In genomic region chr4:6598641-6599040, GRCh38 we compare ENCODE assay signal across 35 cellular contexts.
"Had no signal": no experiment of that assay in that cellular context is flagged by ENCODE, and none has a peak within 500 bp of the region (broad histone marks: within the 10 kb centered on the region; RNA-seq: fewer than 3 reads in every experiment).

No MANE protein-coding gene starts in this region.

- H3K9me3 ChIP-seq: adrenal gland, ascending aorta, esophagus muscularis mucosa, gastrocnemius medialis, heart left ventricle had no signal

- DNase-seq: activated CD4-positive, alpha-beta memory T cell treated with anti-CD3 and anti-CD28 coated beads for 36 hours; activated CD4-positive, alpha-beta T cell treated with anti-CD3 and anti-CD28 coated beads for 36 hours; activated CD4-positive, alpha-beta T cell treated with anti-CD3 and anti-CD28 coated beads, Interleukin-2, amount 10 ng/mL, durations not matched to agents 24 days and 14 days; activated CD4-positive, CD25-positive, alpha-beta regulatory T cell; activated CD4-positive, CD25-positive, alpha-beta regulatory T cell treated with anti-CD3 and anti-CD28 coated beads, Interleukin-2, amount 50 U/mL, for 72 hours; activated CD8-positive, alpha-beta memory T cell treated with anti-CD3 and anti-CD28 coated beads, Interleukin-2, amount 10 ng/mL, durations not matched to agents 7 days and 5 days; activated CD8-positive, alpha-beta memory T cell treated with anti-CD3 and anti-CD28 coated beads, Interleukin-2, amount 50 U/mL, for 4 hours; activated CD8-positive, alpha-beta T cell treated with anti-CD3 and anti-CD28 coated beads, Interleukin-2, amount 10 ng/mL, durations not matched to agents 7 days and 5 days; activated effector memory CD4-positive, alpha-beta T cell treated with anti-CD3 and anti-CD28 coated beads, Interleukin-2, amount 50 U/mL, for 16 hours; activated naive CD4-positive, alpha-beta T cell treated with anti-CD3 and anti-CD28 coated beads for 36 hours; activated naive CD8-positive, alpha-beta T cell treated with anti-CD3 and anti-CD28 coated beads for 36 hours; activated naive CD8-positive, alpha-beta T cell treated with anti-CD3 and anti-CD28 coated beads, Interleukin-2, amount 50 U/mL, for 24 hours; activated T-cell treated with anti-CD3 and anti-CD28 coated beads, Interleukin-2, amount 50 U/mL, for 1 hour; activated T-cell treated with anti-CD3 and anti-CD28 coated beads, Interleukin-2, amount 50 U/mL, for 48 hours; adrenal gland; amygdala; effector CD4-positive, alpha-beta T cell; effector memory CD8-positive, alpha-beta T cell; erythroblast; foreskin keratinocyte; gastrocnemius medialis; glutamatergic neuron; heart left ventricle; T-helper 2 cell had no signal

- H3K27ac Mint-ChIP-seq: activated CD4-positive, alpha-beta memory T cell treated with anti-CD3 and anti-CD28 coated beads for 36 hours; activated CD4-positive, alpha-beta T cell treated with anti-CD3 and anti-CD28 coated beads for 36 hours; activated CD4-positive, alpha-beta T cell treated with anti-CD3 and anti-CD28 coated beads, Interleukin-2, amount 10 ng/mL, durations not matched to agents 24 days and 14 days; activated CD8-positive, alpha-beta memory T cell treated with anti-CD3 and anti-CD28 coated beads, Interleukin-2, amount 10 ng/mL, durations not matched to agents 7 days and 5 days; activated CD8-positive, alpha-beta T cell treated with anti-CD3 and anti-CD28 coated beads, Interleukin-2, amount 10 ng/mL, durations not matched to agents 7 days and 5 days; activated naive CD4-positive, alpha-beta T cell treated with anti-CD3 and anti-CD28 coated beads for 36 hours; activated naive CD4-positive, alpha-beta T cell treated with anti-CD3 and anti-CD28 coated beads, Interleukin-2, amount 50 U/mL, for 24 hours; activated naive CD8-positive, alpha-beta T cell treated with anti-CD3 and anti-CD28 coated beads for 36 hours; activated naive CD8-positive, alpha-beta T cell treated with anti-CD3 and anti-CD28 coated beads, Interleukin-2, amount 50 U/mL, for 24 hours; activated T-helper 1 cell treated with anti-CD3 and anti-CD28 coated beads, Interleukin-12 subunit alpha, Interleukin-12 subunit beta, Interleukin-2, Interleukin-4 antibody, amounts not matched to agents 30 ng/mL and 10 ng/mL and 1 ng/mL, durations not matched to agents 14 hours and 24 hours and 36 hours; activated T-helper 2 cell treated with anti-CD3 and anti-CD28 coated beads, Interferon-gamma antibody, Interleukin-2, Interleukin-4, amounts not matched to agents 10 μg/mL and 5 μg/mL and 100 μg/mL, durations not matched to agents 14 hours and 24 hours and 36 hours; dendritic cell treated with granulocyte-macrophage colony-stimulating factor and Interleukin-4, amounts not matched to agents 40 ng/mL and 50 ng/mL, for 4 days; effector memory CD8-positive, alpha-beta T cell had no signal

- H3K36me3 ChIP-seq: breast epithelium, cardiac muscle cell had no signal

- H3K27me3 Mint-ChIP-seq: activated CD4-positive, alpha-beta memory T cell treated with anti-CD3 and anti-CD28 coated beads for 36 hours; activated CD4-positive, alpha-beta T cell treated with anti-CD3 and anti-CD28 coated beads for 36 hours; activated CD4-positive, alpha-beta T cell treated with anti-CD3 and anti-CD28 coated beads, Interleukin-2, amount 10 ng/mL, durations not matched to agents 24 days and 14 days; activated CD8-positive, alpha-beta memory T cell treated with anti-CD3 and anti-CD28 coated beads, Interleukin-2, amount 10 ng/mL, durations not matched to agents 7 days and 5 days; activated naive CD4-positive, alpha-beta T cell treated with anti-CD3 and anti-CD28 coated beads, Interleukin-2, amount 50 U/mL, for 24 hours; activated naive CD8-positive, alpha-beta T cell treated with anti-CD3 and anti-CD28 coated beads for 36 hours; activated naive CD8-positive, alpha-beta T cell treated with anti-CD3 and anti-CD28 coated beads, Interleukin-2, amount 50 U/mL, for 24 hours; brain; central memory CD8-positive, alpha-beta T cell; dendritic cell treated with granulocyte-macrophage colony-stimulating factor and Interleukin-4, amounts not matched to agents 40 ng/mL and 50 ng/mL, for 4 days; effector memory CD8-positive, alpha-beta T cell had no signal

- H3K4me3 ChIP-seq: adrenal gland, ascending aorta, breast epithelium, cardiac muscle cell, coronary artery, esophagus muscularis mucosa, gastrocnemius medialis, heart left ventricle had no signal

- H3K4me3 Mint-ChIP-seq: activated CD4-positive, alpha-beta memory T cell treated with anti-CD3 and anti-CD28 coated beads for 36 hours; activated CD4-positive, alpha-beta T cell treated with anti-CD3 and anti-CD28 coated beads for 36 hours; activated CD4-positive, alpha-beta T cell treated with anti-CD3 and anti-CD28 coated beads, Interleukin-2, amount 10 ng/mL, durations not matched to agents 24 days and 14 days; activated CD8-positive, alpha-beta memory T cell treated with anti-CD3 and anti-CD28 coated beads, Interleukin-2, amount 10 ng/mL, durations not matched to agents 7 days and 5 days; activated CD8-positive, alpha-beta T cell treated with anti-CD3 and anti-CD28 coated beads, Interleukin-2, amount 10 ng/mL, durations not matched to agents 7 days and 5 days; activated naive CD4-positive, alpha-beta T cell treated with anti-CD3 and anti-CD28 coated beads for 36 hours; activated naive CD4-positive, alpha-beta T cell treated with anti-CD3 and anti-CD28 coated beads, Interleukin-2, amount 50 U/mL, for 24 hours; activated naive CD8-positive, alpha-beta T cell treated with anti-CD3 and anti-CD28 coated beads for 36 hours; activated naive CD8-positive, alpha-beta T cell treated with anti-CD3 and anti-CD28 coated beads, Interleukin-2, amount 50 U/mL, for 24 hours; activated T-helper 1 cell treated with anti-CD3 and anti-CD28 coated beads, Interleukin-12 subunit alpha, Interleukin-12 subunit beta, Interleukin-2, Interleukin-4 antibody, amounts not matched to agents 30 ng/mL and 10 ng/mL and 1 ng/mL, durations not matched to agents 14 hours and 24 hours and 36 hours; brain; central memory CD8-positive, alpha-beta T cell; dendritic cell treated with granulocyte-macrophage colony-stimulating factor and Interleukin-4, amounts not matched to agents 40 ng/mL and 50 ng/mL, for 4 days; effector memory CD8-positive, alpha-beta T cell had no signal

- H3K4me1 Mint-ChIP-seq: activated CD4-positive, alpha-beta T cell treated with anti-CD3 and anti-CD28 coated beads for 36 hours; activated CD4-positive, alpha-beta T cell treated with anti-CD3 and anti-CD28 coated beads, Interleukin-2, amount 10 ng/mL, durations not matched to agents 24 days and 14 days; activated CD8-positive, alpha-beta memory T cell treated with anti-CD3 and anti-CD28 coated beads, Interleukin-2, amount 10 ng/mL, durations not matched to agents 7 days and 5 days; activated naive CD4-positive, alpha-beta T cell treated with anti-CD3 and anti-CD28 coated beads, Interleukin-2, amount 50 U/mL, for 24 hours; activated naive CD8-positive, alpha-beta T cell treated with anti-CD3 and anti-CD28 coated beads for 36 hours; activated naive CD8-positive, alpha-beta T cell treated with anti-CD3 and anti-CD28 coated beads, Interleukin-2, amount 50 U/mL, for 24 hours; brain; central memory CD8-positive, alpha-beta T cell had no signal

- H3K27ac ChIP-seq: adrenal gland, ascending aorta, breast epithelium, cardiac muscle cell, coronary artery, esophagus muscularis mucosa, foreskin keratinocyte, gastrocnemius medialis, heart left ventricle had no signal

- ATAC-seq: activated CD4-positive, alpha-beta T cell treated with anti-CD3 and anti-CD28 coated beads for 36 hours; activated CD8-positive, alpha-beta memory T cell treated with anti-CD3 and anti-CD28 coated beads, Interleukin-2, amount 10 ng/mL, durations not matched to agents 7 days and 5 days; activated CD8-positive, alpha-beta T cell treated with anti-CD3 and anti-CD28 coated beads, Interleukin-2, amount 10 ng/mL, durations not matched to agents 7 days and 5 days; activated naive CD8-positive, alpha-beta T cell treated with anti-CD3 and anti-CD28 coated beads, Interleukin-2, amount 50 U/mL, for 24 hours; effector memory CD8-positive, alpha-beta T cell; foreskin keratinocyte; gastrocnemius medialis had no signal

- H3K9me3 Mint-ChIP-seq: activated CD4-positive, alpha-beta T cell treated with anti-CD3 and anti-CD28 coated beads, Interleukin-2, amount 10 ng/mL, durations not matched to agents 24 days and 14 days; activated naive CD4-positive, alpha-beta T cell treated with anti-CD3 and anti-CD28 coated beads, Interleukin-2, amount 50 U/mL, for 24 hours; activated naive CD8-positive, alpha-beta T cell treated with anti-CD3 and anti-CD28 coated beads for 36 hours; activated naive CD8-positive, alpha-beta T cell treated with anti-CD3 and anti-CD28 coated beads, Interleukin-2, amount 50 U/mL, for 24 hours; activated T-helper 2 cell treated with anti-CD3 and anti-CD28 coated beads, Interferon-gamma antibody, Interleukin-2, Interleukin-4, amounts not matched to agents 10 μg/mL and 5 μg/mL and 100 μg/mL, durations not matched to agents 14 hours and 24 hours and 36 hours had no signal

- H3K4me1 ChIP-seq: adrenal gland, ascending aorta, breast epithelium, esophagus muscularis mucosa, foreskin keratinocyte, gastrocnemius medialis, heart left ventricle had no signal
